24 cellular contexts compared by ENCODE assay signal in genomic region chr2:168015274-168015953, GRCh38.
DNase-seq lines count a peak whose midpoint lies in the region; ATAC-seq lines count a peak whose summit lies in the region.
"Had no signal": no experiment of that assay in that cellular context is flagged by ENCODE, and none has a peak within 500 bp of the region (broad histone marks: within the 10 kb centered on the region; RNA-seq: fewer than 3 reads in every experiment).

No MANE protein-coding gene starts in this region.

- DNase-seq in Ammon's horn (ENCODE audit: low spot score) = peak; percentile 75
- DNase-seq in cerebellar cortex (ENCODE audit: low spot score) = peak; percentile 46
- DNase-seq in head of caudate nucleus = peak in 33 of 42 donors; percentile 9 to 74 (median 31)
- peak; percentile 92 for DNase-seq in pons (ENCODE audit: low spot score)
- DNase-seq in DMS153 (lab: John Stamatoyannopoulos, UW) = no peak
- DNase-seq in NCI-H2107 (lab: John Stamatoyannopoulos, UW) = no peak
- DNase-seq: CD4-positive, alpha-beta T cell; DMS53; GDM1; GOT3; HFFc6; KBM-7; MV-4-11; NCI-H1105; NCI-H1436 treated with DMSO at 0.1 percent for 48 hours; NCI-H187 treated with DMSO at 0.1 percent for 48 hours; NCI-H524; NCI-H82; NK-92 treated with Interleukin-12 subunit alpha and Interleukin-12 subunit beta, amount 100 ng/mL, for 24 hours; PC-9; Right ventricle myocardium superior; RPMI8226 had no signal

- intact Hi-C loops in head of caudate nucleus (cut with DNase I) = no loop called here

- no peak for ATAC-seq in GM18498 (IDR thresholded peaks at IDR 0.05; ENCODE audit: unreplicated experiment)
- ATAC-seq: GM12878 had no signal

Comparison
In these comparisons a context has a peak if more than half of its experiments do, and no peak if none do; other contexts are left out.
1. DNase-seq: peak in Ammon's horn (single experiment), cerebellar cortex (single experiment), head of caudate nucleus (33 of 42) and pons (single experiment); none in DMS153 (single experiment) and NCI-H2107 (single experiment).